ENCODE assay signal across 22 cellular contexts in genomic region chr7:55054758-55055157, GRCh38. TPM values are rescaled to one million over a fixed set of nuclear protein-coding genes. Genes with fewer than 3 reads are reported as not detected.
A peak's percentile ranks its signal among the peaks of the same experiment; 100 is the strongest.
DNase-seq lines count a peak whose midpoint lies in the region; ATAC-seq, FAIRE-seq and TF ChIP-seq lines count a peak whose summit lies in the region.
"Had no signal": no experiment of that assay in that cellular context is flagged by ENCODE, and none has a peak within 500 bp of the region (broad histone marks: within the 10 kb centered on the region; RNA-seq: fewer than 3 reads in every experiment).

No MANE protein-coding gene starts in this region.

- no peak overlapping the region for H2AFZ ChIP-seq in keratinocyte (ENCODE audit: control insufficient read depth, low read length)

- H3K36me3 ChIP-seq in ascending aorta = no peaks in the 10 kb centered on the region
- H3K36me3 ChIP-seq in keratinocyte (ENCODE audit: control insufficient read depth in 2 of 2, extremely low read depth in 1 of 2, insufficient read depth in 2 of 2, low read length in 2 of 2) = peaks cover 13 to 48% of the 10 kb centered on the region in 2 experiments
- no peaks in the 10 kb centered on the region for H3K36me3 ChIP-seq in pancreas

- peak overlapping the region; percentile 81; the same call in 2 of the 3 replicates for H3K4me2 ChIP-seq in A549
- peak overlapping the region; percentile 88 for H3K4me2 ChIP-seq in keratinocyte (ENCODE audit: control insufficient read depth, extremely low read depth, insufficient read depth, low read depth, low read length)

- H3K27ac ChIP-seq in A549 (peak overlapping the region; percentile 85 to 92), ascending aorta (peak overlapping the region; percentile 71 to 75), keratinocyte (ENCODE audit: control insufficient read depth, insufficient read depth, low read length) (peak overlapping the region; percentile 99), skin epidermis (peak overlapping the region in 19 of 21 experiments; percentile 68 to 89 (median 84)), pancreas (no peak overlapping the region)

- ATAC-seq in A549 (no peak), pancreas (no peak), HG03175 (IDR thresholded peaks at IDR 0.05; ENCODE audit: unreplicated experiment) (no peak)
- ATAC-seq: naive thymus-derived CD8-positive, alpha-beta T cell had no signal

- H3K9me3 ChIP-seq in A549 (no peaks in the 10 kb centered on the region), ascending aorta (no peaks in the 10 kb centered on the region), keratinocyte (ENCODE audit: control insufficient read depth, low read depth, low read length) (no peaks in the 10 kb centered on the region), pancreas (no peaks in the 10 kb centered on the region)

- H4K20me1 ChIP-seq in keratinocyte (ENCODE audit: control insufficient read depth, extremely low read depth, insufficient read depth, low read length) = peaks cover 9% of the 10 kb centered on the region

- TF ChIP-seq EP300 in A549 (IDR thresholded peaks at IDR 0.05) = no peak

- H3K27me3 ChIP-seq in ascending aorta (no peaks in the 10 kb centered on the region), keratinocyte (ENCODE audit: control insufficient read depth, extremely low read depth, insufficient read depth, low read length) (no peaks in the 10 kb centered on the region), pancreas (no peaks in the 10 kb centered on the region)

- FAIRE-seq in A549 (lab: Jason Lieb, UNC) (no peak), keratinocyte (lab: Jason Lieb, UNC) (no peak), pancreas (lab: Jason Lieb, UNC) (no peak)
- FAIRE-seq: A204.1, H1, small intestine had no signal

- CTCF ChIA-PET in A549 (lab: Yijun Ruan, JAX) = interaction anchor here (0.6 to 2.9 kb wide), 5 partner anchors 11 to 281 kb away, joined by 4 to 13 read pairs (median 6); no protein-coding TSS in a partner anchor

- dilution Hi-C loops in keratinocyte (cut with MboI; ENCODE audit: extremely low pct_ligation_motif_present, low sequenced_read_pairs) = no loop called here

- H3K4me3 ChIP-seq in A549 = no peak overlapping the region
- no peak overlapping the region for H3K4me3 ChIP-seq in ascending aorta
- H3K4me3 ChIP-seq in keratinocyte (ENCODE audit: control insufficient read depth in 2 of 3, extremely low read depth in 1 of 3, insufficient read depth in 2 of 3, low read depth in 1 of 3, low read length in 3 of 3) = peak overlapping the region in 2 of 3 experiments; percentile 29 to 39
- H3K4me3 ChIP-seq in skin epidermis = no peak overlapping the region
- no peak overlapping the region for H3K4me3 ChIP-seq in pancreas

- H3K4me1 ChIP-seq in A549 (peaks cover 93% of the 10 kb centered on the region), ascending aorta (peaks cover 3 to 41% of the 10 kb centered on the region in 2 donors), keratinocyte (ENCODE audit: control insufficient read depth, extremely low read depth, insufficient read depth, low read length) (peaks cover 77% of the 10 kb centered on the region), pancreas (peaks cover 0 to 2% (median 0%) of the 10 kb centered on the region in 3 donors)

- peak overlapping the region; percentile 87 for H3K9ac ChIP-seq in keratinocyte (ENCODE audit: control insufficient read depth, extremely low read depth, insufficient read depth, low read length)

- no peak for DNase-seq in A549 (ENCODE audit: low read depth in 1 of 2, low spot score in 1 of 2)
- DNase-seq in ascending aorta (ENCODE audit: low spot score in 2 of 2) = no peak
- DNase-seq in keratinocyte (ENCODE audit: low read depth, low spot score) = no peak
- DNase-seq in pancreas = no peak
- DNase-seq in NCI-H524 treated with DMSO at 0.1 percent for 48 hours (lab: John Stamatoyannopoulos, UW) = no peak
- no peak for DNase-seq in NK-92 treated with Interleukin-12 subunit alpha and Interleukin-12 subunit beta, amount 100 ng/mL, for 24 hours (lab: John Stamatoyannopoulos, UW)
- DNase-seq: activated CD4-positive, alpha-beta T cell treated with anti-CD3 and anti-CD28 coated beads, Interleukin-2, amount 10 ng/mL, durations not matched to agents 7 days and 5 days; GDM1; naive thymus-derived CD8-positive, alpha-beta T cell; NCI-H1105; NCI-H2081 treated with DMSO at 0.1 percent for 48 hours; NCI-H526; posterior cingulate gyrus; SHP77 treated with DMSO at 0.1 percent for 48 hours; small intestine; stimulated activated CD4-positive, alpha-beta T cell treated with anti-CD3 and anti-CD28 coated beads, Interleukin-4, amount 100 ng/mL, for 4 hours had no signal

- intact Hi-C loops in ascending aorta (cut with DNase I) = loop anchor here (10.0 kb wide), 1 partner anchor 310 kb away; the partner anchor contains the start of gene LANCL2
- intact Hi-C loops in pancreas (cut with DNase I) = no loop called here

- no peak for TF ChIP-seq POLR2A in A549 (IDR thresholded peaks at IDR 0.05; ENCODE audit: low read length)

- no peak for TF ChIP-seq CTCF in A549 (IDR thresholded peaks at IDR 0.05)
- TF ChIP-seq CTCF in ascending aorta (IDR thresholded peaks at IDR 0.05) = no peak
- no peak for TF ChIP-seq CTCF in keratinocyte (optimal IDR thresholded peaks at IDR 0.05 in 1 of 3, IDR thresholded peaks at IDR 0.05 in 1 of 3, conservative IDR thresholded peaks at IDR 0.05 in 1 of 3; ENCODE audit: extremely low read depth in 1 of 3, insufficient read depth in 2 of 3, low read length in 3 of 3)
- TF ChIP-seq CTCF in pancreas (IDR thresholded peaks at IDR 0.05) = no peak

- WGBS in A549 (ENCODE audit: missing lambda C conversion rate) = 94% methylated on average over 9 of the region's 9 CpGs
- WGBS in pancreas, 2 donors = 88 to 98% methylated on average over 9 of the region's 9 CpGs

- peaks cover 92% of the 10 kb centered on the region for H3K79me2 ChIP-seq in keratinocyte (ENCODE audit: control insufficient read depth, insufficient read depth, low read length)

- TF ChIP-seq RAD21 in A549 (conservative IDR thresholded peaks at IDR 0.05 in 1 of 2, IDR thresholded peaks at IDR 0.05 in 1 of 2) = no peak

- POLR2A ChIA-PET in A549 (lab: Yijun Ruan, JAX) = no interaction called here

- H3K9me1 ChIP-seq in keratinocyte (ENCODE audit: control insufficient read depth, extremely low read depth, insufficient read depth, low read length) = peaks cover 10% of the 10 kb centered on the region

TF ChIP-seq in A549, 52 proteins besides CTCF, POLR2A, EP300 and RAD21 (continues in another document):
- TF ChIP-seq SMC3 (IDR thresholded peaks at IDR 0.05) (no peak), BCL3 (IDR thresholded peaks at IDR 0.05) (no peak), MAZ (IDR thresholded peaks at IDR 0.05; ENCODE audit: borderline replicate concordance, low read depth, low read length) (no peak), HMGXB4 (CRISPR knock-in tag; IDR thresholded peaks at IDR 0.05; ENCODE audit: borderline replicate concordance) (no peak), RARB (CRISPR knock-in tag; IDR thresholded peaks at IDR 0.05) (no peak), KDM5A (IDR thresholded peaks at IDR 0.05) (no peak), EHF (CRISPR knock-in tag; IDR thresholded peaks at IDR 0.05) (no peak), ZNF302 (CRISPR knock-in tag; IDR thresholded peaks at IDR 0.05) (no peak), HES2 (IDR thresholded peaks at IDR 0.05) (no peak)

RNA-seq across cellular contexts. Expression of gene EGFR, which starts 35.9 kb away (rescaled TPM):
- polyA plus RNA-seq in A549 (2011; rRNA removed) (59.5 and 61.4 TPM in 2 replicates), A549 (2017; fragmentation: RNase III; extraction: RNeasy Plus Mini Kit Qiagen cat#74134 plus additional on column Dnase treatment) (62.2 to 64.1 TPM (median 63.8 TPM) in 3 replicates), keratinocyte (109 to 159 TPM (median 120 TPM) in 3 replicates), pancreas (1 to 10 TPM; 5.5 to 6.5 TPM)
- polyA plus RNA-seq in A549 (2012; cell fraction: cytosol; rRNA removed) = 25.3 and 28.2 TPM in 2 replicates
- 61.4 and 73.8 TPM in 2 replicates for polyA plus RNA-seq in A549 (2012; cell fraction: nucleus; rRNA removed)
- polyA minus RNA-seq in A549 (2011; rRNA and poly(A)+ RNA removed) = 125 and 165 TPM in 2 replicates
- total RNA-seq in ascending aorta (33.8 TPM), pancreas (10 to 100 TPM; 25.6 to 38.8 (median 34.8) TPM)
- 54.6 TPM for polyA plus RNA-seq in keratinocyte (2011; ENCODE audit: low read depth)
- polyA plus RNA-seq in keratinocyte (2011; cell fraction: cytosol; rRNA removed) = 58.5 and 79.5 TPM in 2 replicates
- polyA plus RNA-seq in keratinocyte (2011; cell fraction: nucleus; rRNA removed) = 351 and 352 TPM in 2 replicates
- 75.7 and 124 TPM in 2 replicates for polyA plus RNA-seq in keratinocyte (2012; ENCODE audit: low replicate concordance)
- 306 to 451 TPM (median 333 TPM) in 3 replicates for polyA minus RNA-seq in keratinocyte
- 216 TPM for polyA minus RNA-seq in keratinocyte (2011; cell fraction: cytosol; rRNA and poly(A)+ RNA removed)
- polyA minus RNA-seq in keratinocyte (2011; cell fraction: nucleus; rRNA and poly(A)+ RNA removed) = 624 and 980 TPM in 2 replicates
- total RNA-seq: activated CD4-positive, alpha-beta T cell treated with anti-CD3 and anti-CD28 coated beads, Interleukin-2, amount 10 ng/mL, durations not matched to agents 7 days and 5 days; naive thymus-derived CD8-positive, alpha-beta T cell; T-helper 1 cell treated with Interleukin-12 subunit alpha and Interleukin-12 subunit beta and Interleukin-4 antibody, amounts not matched to agents 30 ng/mL and 1 ng/mL, for 36 hours had no signal
- polyA plus RNA-seq: CD14-positive monocyte; naive thymus-derived CD8-positive, alpha-beta T cell had no signal

Comparison
In these comparisons a context has a peak if more than half of its experiments do, and no peak if none do; other contexts are left out.
1. H3K27ac ChIP-seq: peak in A549 (2 of 2), ascending aorta (2 of 2), keratinocyte (single experiment) and skin epidermis (19 of 21); none in pancreas (0 of 4).
2. H3K4me3 ChIP-seq: peak in keratinocyte (2 of 3); none in A549 (single experiment), ascending aorta (0 of 2), skin epidermis (0 of 7) and pancreas (0 of 4).